Comparison of ENCODE assay signal across 10 cellular contexts in genomic region chr5:131393498-131393968, GRCh38.
DNase-seq lines count a peak whose midpoint lies in the region; ATAC-seq and TF ChIP-seq lines count a peak whose summit lies in the region.
"Had no signal": no experiment of that assay in that cellular context is flagged by ENCODE, and none has a peak within 500 bp of the region (broad histone marks: within the 10 kb centered on the region; RNA-seq: fewer than 3 reads in every experiment).

No MANE protein-coding gene starts in this region.

- H3K4me3 Mint-ChIP-seq in CD8-positive, alpha-beta memory T cell: peak overlapping the region in 6 of 7 donors; percentile 24 to 69 (median 57)
- H3K4me3 Mint-ChIP-seq in activated T-helper 17 cell treated with anti-CD3 and anti-CD28 coated beads, Interleukin-2, amount 50 U/mL, for 72 hours: peak overlapping the region; percentile 76
- no peak overlapping the region for H3K4me3 Mint-ChIP-seq in osteocyte (ENCODE audit: unreplicated experiment)

- peaks cover 0 to 2% of the 10 kb centered on the region in 2 donors for H3K27me3 Mint-ChIP-seq in CD8-positive, alpha-beta memory T cell
- H3K27me3 Mint-ChIP-seq in activated T-helper 17 cell treated with anti-CD3 and anti-CD28 coated beads, Interleukin-2, amount 50 U/mL, for 72 hours: no peaks in the 10 kb centered on the region
- no peaks in the 10 kb centered on the region for H3K27me3 Mint-ChIP-seq in osteocyte (ENCODE audit: unreplicated experiment)

- H3K27ac ChIP-seq in CD8-positive, alpha-beta memory T cell (ENCODE audit: low read depth, low read length): peak overlapping the region; percentile 45
- no peak overlapping the region for H3K27ac ChIP-seq in gastroesophageal sphincter
- no peak overlapping the region for H3K27ac ChIP-seq in RWPE1

- H3K27ac Mint-ChIP-seq in CD8-positive, alpha-beta memory T cell: peak overlapping the region; percentile 78 to 98 (median 95)
- peak overlapping the region; percentile 88 for H3K27ac Mint-ChIP-seq in activated T-helper 17 cell treated with anti-CD3 and anti-CD28 coated beads, Interleukin-2, amount 50 U/mL, for 72 hours
- H3K27ac Mint-ChIP-seq in osteocyte (ENCODE audit: unreplicated experiment): peak overlapping the region; percentile 57

- WGBS in gastroesophageal sphincter (ENCODE audit: low coverage in 1 of 2), 2 donors: 2 to 30% methylated on average over 4 to 5 of the region's 5 CpGs

- CTCF ChIA-PET in CD8-positive, alpha-beta memory T cell (lab: Charles Lee): interaction anchor here (0.7 to 1.2 kb wide), 3 partner anchors 13 to 131 kb away, joined by 3 read pairs; no protein-coding TSS in a partner anchor
- CTCF ChIA-PET in RWPE1 (lab: Yijun Ruan, JAX): no interaction called here

- H3K4me3 ChIP-seq in CD8-positive, alpha-beta memory T cell (ENCODE audit: low read length): no peak overlapping the region
- H3K4me3 ChIP-seq in gastroesophageal sphincter: no peak overlapping the region

- peaks cover 28% of the 10 kb centered on the region for H3K36me3 ChIP-seq in CD8-positive, alpha-beta memory T cell (ENCODE audit: insufficient read depth, low read length)
- H3K36me3 ChIP-seq in gastroesophageal sphincter: peaks cover 0 to 43% of the 10 kb centered on the region in 2 donors

- TF ChIP-seq EP300 in gastroesophageal sphincter (IDR thresholded peaks at IDR 0.05): no peak

- no peak for TF ChIP-seq POLR2A in gastroesophageal sphincter (IDR thresholded peaks at IDR 0.05)

- peaks cover 63% of the 10 kb centered on the region for H3K4me1 ChIP-seq in CD8-positive, alpha-beta memory T cell (ENCODE audit: insufficient read depth, low read length)
- H3K4me1 ChIP-seq in gastroesophageal sphincter: peaks cover 0 to 26% (median 0%) of the 10 kb centered on the region in 3 donors

- no peaks in the 10 kb centered on the region for H3K27me3 ChIP-seq in CD8-positive, alpha-beta memory T cell (ENCODE audit: insufficient read depth, low read length, poor library complexity, severe bottlenecking)
- no peaks in the 10 kb centered on the region for H3K27me3 ChIP-seq in gastroesophageal sphincter

- no peaks in the 10 kb centered on the region for H3K9me3 ChIP-seq in CD8-positive, alpha-beta memory T cell (ENCODE audit: low read length)
- no peaks in the 10 kb centered on the region for H3K9me3 ChIP-seq in gastroesophageal sphincter

- peaks cover 78 to 94% (median 87%) of the 10 kb centered on the region in 3 donors for H3K4me1 Mint-ChIP-seq in CD8-positive, alpha-beta memory T cell
- H3K4me1 Mint-ChIP-seq in activated T-helper 17 cell treated with anti-CD3 and anti-CD28 coated beads, Interleukin-2, amount 50 U/mL, for 72 hours: peaks cover 59% of the 10 kb centered on the region
- peaks cover 14% of the 10 kb centered on the region for H3K4me1 Mint-ChIP-seq in osteocyte (ENCODE audit: unreplicated experiment)

- peaks cover 13 to 91% (median 52%) of the 10 kb centered on the region in 3 donors for H3K36me3 Mint-ChIP-seq in CD8-positive, alpha-beta memory T cell
- H3K36me3 Mint-ChIP-seq in activated T-helper 17 cell treated with anti-CD3 and anti-CD28 coated beads, Interleukin-2, amount 50 U/mL, for 72 hours (ENCODE audit: low read depth): peaks cover 100% of the 10 kb centered on the region
- peaks cover 53% of the 10 kb centered on the region for H3K36me3 Mint-ChIP-seq in osteocyte (ENCODE audit: unreplicated experiment)

- POLR2A ChIA-PET in CD8-positive, alpha-beta memory T cell (lab: Charles Lee): interaction anchor here (0.6 to 0.7 kb wide), 2 partner anchors 11 to 128 kb away, joined by 3 to 7 read pairs; no protein-coding TSS in a partner anchor
- POLR2A ChIA-PET in RWPE1 (lab: Yijun Ruan, JAX; ENCODE audit: low non-redundant PET): no interaction called here

- DNase-seq in CD8-positive, alpha-beta memory T cell: no peak
- DNase-seq in glomerular visceral epithelial cell (ENCODE audit: extremely low spot score) (peak; percentile 49), osteocyte (ENCODE audit: extremely low spot score, unreplicated experiment) (no peak), iPS-NIHi7 (ENCODE audit: extremely low spot score) (no peak), cortex of kidney (lab: John Stamatoyannopoulos, UW) (no peak), RWPE1 (ENCODE audit: low spot score) (no peak)
- DNase-seq: DMS 273 treated with DMSO at 0.1 percent for 48 hours, NCI-H510A had no signal

- TF ChIP-seq CTCF in osteocyte (IDR thresholded peaks at IDR 0.05) (no peak), gastroesophageal sphincter (IDR thresholded peaks at IDR 0.05) (no peak), RWPE1 (conservative IDR thresholded peaks at IDR 0.05; ENCODE audit: low read depth) (no peak)

- H3K9me3 Mint-ChIP-seq in CD8-positive, alpha-beta memory T cell: no peaks in the 10 kb centered on the region
- no peaks in the 10 kb centered on the region for H3K9me3 Mint-ChIP-seq in activated T-helper 17 cell treated with anti-CD3 and anti-CD28 coated beads, Interleukin-2, amount 50 U/mL, for 72 hours
- no peaks in the 10 kb centered on the region for H3K9me3 Mint-ChIP-seq in osteocyte (ENCODE audit: unreplicated experiment)

- no peak for ATAC-seq in activated T-helper 17 cell treated with anti-CD3 and anti-CD28 coated beads, Interleukin-2, amount 50 U/mL, for 72 hours (replicated peaks)
- no peak for ATAC-seq in gastroesophageal sphincter
